Comparison of ENCODE assay signal across 7 cellular contexts in genomic region chr10:102632394-102633062, GRCh38. TPM values are rescaled to one million over a fixed set of nuclear protein-coding genes. Genes with fewer than 3 reads are reported as not detected.
DNase-seq lines count a peak whose midpoint lies in the region; ATAC-seq and TF ChIP-seq lines count a peak whose summit lies in the region.

No MANE protein-coding gene starts in this region.

- H3K9ac ChIP-seq in HUES64 (ENCODE audit: low read depth, low read length), result 0 out of 2 replicates have a peak overlapping the region, but pooled peaks have one; percentile 10

- peaks cover 4% of the 10 kb centered on the region for H3K36me3 Mint-ChIP-seq in activated T-helper 1 cell treated with anti-CD3 and anti-CD28 coated beads, Interleukin-12 subunit alpha, Interleukin-12 subunit beta, Interleukin-2, Interleukin-4 antibody, amounts not matched to agents 30 ng/mL and 10 ng/mL and 1 ng/mL, durations not matched to agents 14 hours and 24 hours and 36 hours (ENCODE audit: low read depth)
- H3K36me3 Mint-ChIP-seq in stimulated activated naive B cell treated with anti-CD40 and anti-IgM and Interleukin-4, amounts not matched to agents 10 μg/mL and 1 μg/mL and 100 μg/mL, for 72 hours, result peaks cover 13 to 17% of the 10 kb centered on the region in 2 donors

- H3K4me3 Mint-ChIP-seq in activated T-helper 1 cell treated with anti-CD3 and anti-CD28 coated beads, Interleukin-12 subunit alpha, Interleukin-12 subunit beta, Interleukin-2, Interleukin-4 antibody, amounts not matched to agents 30 ng/mL and 10 ng/mL and 1 ng/mL, durations not matched to agents 14 hours and 24 hours and 36 hours, result peak overlapping the region; percentile 25
- no peak overlapping the region for H3K4me3 Mint-ChIP-seq in stimulated activated naive B cell treated with anti-CD40 and anti-IgM and Interleukin-4, amounts not matched to agents 10 μg/mL and 1 μg/mL and 100 μg/mL, for 72 hours

- no peaks in the 10 kb centered on the region for H3K27me3 Mint-ChIP-seq in activated T-helper 1 cell treated with anti-CD3 and anti-CD28 coated beads, Interleukin-12 subunit alpha, Interleukin-12 subunit beta, Interleukin-2, Interleukin-4 antibody, amounts not matched to agents 30 ng/mL and 10 ng/mL and 1 ng/mL, durations not matched to agents 14 hours and 24 hours and 36 hours (ENCODE audit: insufficient read depth)
- H3K27me3 Mint-ChIP-seq in stimulated activated naive B cell treated with anti-CD40 and anti-IgM and Interleukin-4, amounts not matched to agents 10 μg/mL and 1 μg/mL and 100 μg/mL, for 72 hours, result no peaks in the 10 kb centered on the region

- peaks cover 44% of the 10 kb centered on the region for H3K4me1 Mint-ChIP-seq in activated T-helper 1 cell treated with anti-CD3 and anti-CD28 coated beads, Interleukin-12 subunit alpha, Interleukin-12 subunit beta, Interleukin-2, Interleukin-4 antibody, amounts not matched to agents 30 ng/mL and 10 ng/mL and 1 ng/mL, durations not matched to agents 14 hours and 24 hours and 36 hours (ENCODE audit: low read depth)
- peaks cover 22 to 29% of the 10 kb centered on the region in 2 donors for H3K4me1 Mint-ChIP-seq in stimulated activated naive B cell treated with anti-CD40 and anti-IgM and Interleukin-4, amounts not matched to agents 10 μg/mL and 1 μg/mL and 100 μg/mL, for 72 hours

- peak overlapping the region; percentile 84 for H3K27ac Mint-ChIP-seq in activated T-helper 1 cell treated with anti-CD3 and anti-CD28 coated beads, Interleukin-12 subunit alpha, Interleukin-12 subunit beta, Interleukin-2, Interleukin-4 antibody, amounts not matched to agents 30 ng/mL and 10 ng/mL and 1 ng/mL, durations not matched to agents 14 hours and 24 hours and 36 hours
- H3K27ac Mint-ChIP-seq in stimulated activated naive B cell treated with anti-CD40 and anti-IgM and Interleukin-4, amounts not matched to agents 10 μg/mL and 1 μg/mL and 100 μg/mL, for 72 hours, result peak overlapping the region; percentile 37

- H3K27ac ChIP-seq in HUES64 (ENCODE audit: low read depth, low read length), result no peak overlapping the region
- H3K27ac ChIP-seq in heart right ventricle, result peak overlapping the region in 9 of 10 donors; percentile 53 to 88 (median 79)

- H3K9me3 Mint-ChIP-seq in activated T-helper 1 cell treated with anti-CD3 and anti-CD28 coated beads, Interleukin-12 subunit alpha, Interleukin-12 subunit beta, Interleukin-2, Interleukin-4 antibody, amounts not matched to agents 30 ng/mL and 10 ng/mL and 1 ng/mL, durations not matched to agents 14 hours and 24 hours and 36 hours, result no peaks in the 10 kb centered on the region
- H3K9me3 Mint-ChIP-seq in stimulated activated naive B cell treated with anti-CD40 and anti-IgM and Interleukin-4, amounts not matched to agents 10 μg/mL and 1 μg/mL and 100 μg/mL, for 72 hours, result no peaks in the 10 kb centered on the region

- H3K9me3 ChIP-seq in HUES64 (ENCODE audit: insufficient read depth, low read depth, low read length) (no peaks in the 10 kb centered on the region), heart right ventricle (no peaks in the 10 kb centered on the region)

- peaks cover 52% of the 10 kb centered on the region for H3K4me1 ChIP-seq in HUES64 (ENCODE audit: insufficient read depth, low read length)
- peaks cover 35 to 78% (median 52%) of the 10 kb centered on the region in 9 donors for H3K4me1 ChIP-seq in heart right ventricle

- intact Hi-C loops in activated T-helper 1 cell treated with anti-CD3 and anti-CD28 coated beads, Interleukin-12 subunit alpha, Interleukin-12 subunit beta, Interleukin-2, Interleukin-4 antibody, amounts not matched to agents 30 ng/mL and 10 ng/mL and 1 ng/mL, durations not matched to agents 14 hours and 24 hours and 36 hours (cut with micrococcal nuclease), result no loop called here
- intact Hi-C loops in heart right ventricle (cut with DNase I), result no loop called here

- TF ChIP-seq CTCF in heart right ventricle (IDR thresholded peaks at IDR 0.05), result no peak

- H3K36me3 ChIP-seq in HUES64 (ENCODE audit: insufficient read depth, low read length) (no peaks in the 10 kb centered on the region; the same call in 1 of the 2 replicates), heart right ventricle (peaks cover 0 to 19% (median 0%) of the 10 kb centered on the region in 9 donors)

- ATAC-seq in heart right ventricle (peak; percentile 13 to 66 (median 40)), GM21528 (IDR thresholded peaks at IDR 0.05; ENCODE audit: low FRiP score, unreplicated experiment) (no peak)
- ATAC-seq in stimulated activated naive B cell treated with anti-CD40 and anti-IgM and Interleukin-4, amounts not matched to agents 10 μg/mL and 1 μg/mL and 100 μg/mL, for 72 hours (replicated peaks), result peak; percentile 38 to 43

- H3K27me3 ChIP-seq in HUES64 (ENCODE audit: insufficient read depth, low read length) (no peaks in the 10 kb centered on the region), heart right ventricle (no peaks in the 10 kb centered on the region)

- no peak for DNase-seq in activated T-helper 1 cell treated with anti-CD3 and anti-CD28 coated beads, Interleukin-12 subunit alpha, Interleukin-12 subunit beta, Interleukin-2, Interleukin-4 antibody, amounts not matched to agents 30 ng/mL and 10 ng/mL and 1 ng/mL, durations not matched to agents 14 hours and 24 hours and 36 hours (ENCODE audit: low spot score)
- DNase-seq in heart right ventricle, result no peak
- no peak for DNase-seq in stimulated activated naive B cell treated with anti-CD40 and anti-IgM and Interleukin-4, amounts not matched to agents 10 μg/mL and 1 μg/mL and 100 μg/mL, for 72 hours
- no peak for DNase-seq in NCI-H2227 (lab: John Stamatoyannopoulos, UW; ENCODE audit: unreplicated experiment)
- DNase-seq in NCI-H524 treated with DMSO at 0.1 percent for 48 hours (lab: John Stamatoyannopoulos, UW), result no peak

- 89% methylated on average over 3 of the region's 3 CpGs for WGBS in HUES64
- WGBS in heart right ventricle, 2 donors, result 34 to 35% methylated on average over 3 of the region's 3 CpGs

- no peak overlapping the region for H3K4me3 ChIP-seq in HUES64 (ENCODE audit: low read length)
- no peak overlapping the region for H3K4me3 ChIP-seq in heart right ventricle

RNA-seq across cellular contexts. Expression of gene TRIM8, which starts 11.8 kb away (rescaled TPM):
- 25.3 TPM for polyA plus RNA-seq in HUES64 (2013, experiment 1 of 2)
- 23.8 TPM for polyA plus RNA-seq in HUES64 (2013, experiment 2 of 2)
- total RNA-seq in activated T-helper 1 cell treated with anti-CD3 and anti-CD28 coated beads, Interleukin-12 subunit alpha, Interleukin-12 subunit beta, Interleukin-2, Interleukin-4 antibody, amounts not matched to agents 30 ng/mL and 10 ng/mL and 1 ng/mL, durations not matched to agents 14 hours and 24 hours and 36 hours, result 108 and 111 TPM in 2 replicates
- total RNA-seq in heart right ventricle, result 100 to 1,000 TPM in 4 of 10 donors, 10 to 100 TPM in 6; 82.6 to 147 (median 90.4) TPM
- 10 to 100 TPM; 27.9 to 67.0 TPM for polyA plus RNA-seq in heart right ventricle
